ENCODE assay signal across 1 cellular context in genomic region chr1:25543425-25544242, GRCh38.
A peak's percentile ranks its signal among the peaks of the same experiment; 100 is the strongest.
TF ChIP-seq lines count a peak whose summit lies in the region.

LDLRAP1 (plus strand) TSS chr1:25543606; CDS start chr1:25543699, 93 bp downstream.

TF ChIP-seq in K562, 482 proteins besides CTCF, POLR2A, EP300 and RAD21 (continued from another document and continues in another):
- TF ChIP-seq UBTF (IDR thresholded peaks at IDR 0.05; ENCODE audit: borderline replicate concordance in 1 of 2, low read depth in 2 of 2, low read length in 2 of 2) (0 out of 4 replicates have a peak, but pooled peaks have one; percentile 12 to 53), ATF7 (IDR thresholded peaks at IDR 0.05) (peak; percentile 47; the same call in 1 of the 2 replicates), ZNF449 (CRISPR knock-in tag; IDR thresholded peaks at IDR 0.05) (no peak), ZNF445 (CRISPR knock-in tag; IDR thresholded peaks at IDR 0.05; ENCODE audit: low read depth) (no peak), CHD1 (IDR thresholded peaks at IDR 0.05; ENCODE audit: low read length) (no peak), ARHGAP35 (IDR thresholded peaks at IDR 0.05; ENCODE audit: partially characterized antibody) (no peak), RUNX1 (IDR thresholded peaks at IDR 0.05; ENCODE audit: low read depth) (no peak), ARID4B (CRISPR knock-in tag; IDR thresholded peaks at IDR 0.05) (0 out of 2 replicates have a peak, but pooled peaks have one; percentile 2), RBM15 (IDR thresholded peaks at IDR 0.05; ENCODE audit: insufficient read depth, low read length) (no peak), ZNF830 (CRISPR knock-in tag; IDR thresholded peaks at IDR 0.05) (no peak), ILF3 (IDR thresholded peaks at IDR 0.05; ENCODE audit: borderline replicate concordance) (peak; percentile 73; the same call in 1 of the 2 replicates), SOX6 (IDR thresholded peaks at IDR 0.05) (0 out of 2 replicates have a peak, but pooled peaks have one; percentile 39), PCBP1 (IDR thresholded peaks at IDR 0.05; ENCODE audit: low read depth, low read length, poor library complexity, severe bottlenecking) (no peak), ZBTB26 (CRISPR knock-in tag; IDR thresholded peaks at IDR 0.05) (no peak), ZNF740 (CRISPR knock-in tag; IDR thresholded peaks at IDR 0.05) (peak; percentile 83), ZNF740 (tag; IDR thresholded peaks at IDR 0.05) (no peak; a peak in 1 of 4 replicates), FOXP1 (CRISPR knock-in tag; IDR thresholded peaks at IDR 0.05) (0 out of 2 replicates have a peak, but pooled peaks have one; percentile 11), THAP12 (CRISPR knock-in tag; IDR thresholded peaks at IDR 0.05) (peak; percentile 75), ZNF592 (IDR thresholded peaks at IDR 0.05) (peak; percentile 48; the same call in 1 of the 2 replicates), XRCC5 (IDR thresholded peaks at IDR 0.05; ENCODE audit: low read depth, low read length) (0 out of 2 replicates have a peak, but pooled peaks have one; percentile 30), NR0B1 (IDR thresholded peaks at IDR 0.05; ENCODE audit: partially characterized antibody) (no peak), AFF4 (CRISPR knock-in tag; IDR thresholded peaks at IDR 0.05) (no peak), ZNF644 (tag; IDR thresholded peaks at IDR 0.05; ENCODE audit: low read depth) (no peak), ZEB2 (IDR thresholded peaks at IDR 0.05) (no peak)
